In genomic region chr15:37131639-37132038, GRCh38 we compare ENCODE assay signal across 1 cellular context.
TF ChIP-seq lines count a peak whose summit lies in the region.

No MANE protein-coding gene starts in this region.

TF ChIP-seq in SK-N-SH, 30 proteins besides CTCF, POLR2A, EP300 and RAD21:
- TF ChIP-seq USF2 (IDR thresholded peaks at IDR 0.05; ENCODE audit: borderline replicate concordance, low read depth, low read length), result no peak
- TF ChIP-seq PBX3 (IDR thresholded peaks at IDR 0.05), result peak; percentile 10; the same call in 1 of the 2 replicates
- TF ChIP-seq TCF12 (IDR thresholded peaks at IDR 0.05), result peak; percentile 30; the same call in 1 of the 2 replicates
- no peak for TF ChIP-seq NRF1 (IDR thresholded peaks at IDR 0.05; ENCODE audit: low read depth, low read length)
